3 cellular contexts compared by ENCODE assay signal in genomic region chr9:128503870-128504269, GRCh38.
TF ChIP-seq lines count a peak whose summit lies in the region.

No MANE protein-coding gene starts in this region.

TF ChIP-seq in IMR-90, 13 proteins besides CTCF, POLR2A, EP300 and RAD21:
- TF ChIP-seq MAFK (IDR thresholded peaks at IDR 0.05; ENCODE audit: low read depth, low read length): no peak
- no peak for TF ChIP-seq FOS (IDR thresholded peaks at IDR 0.05; ENCODE audit: low read depth, low read length)
- no peak for TF ChIP-seq CEBPB (IDR thresholded peaks at IDR 0.05; ENCODE audit: low read depth, low read length)
- TF ChIP-seq RFX5 (IDR thresholded peaks at IDR 0.05; ENCODE audit: low read depth, low read length): no peak
- TF ChIP-seq ELK1 (IDR thresholded peaks at IDR 0.05; ENCODE audit: borderline replicate concordance, low read depth, low read length): no peak
- TF ChIP-seq BHLHE40 (IDR thresholded peaks at IDR 0.05; ENCODE audit: low read depth, low read length): no peak
- TF ChIP-seq CHD1 (IDR thresholded peaks at IDR 0.05; ENCODE audit: low read depth, low read length): no peak

TF ChIP-seq in HepG2, 621 proteins besides CTCF, POLR2A, EP300 and RAD21:
- TF ChIP-seq ZNF451 (CRISPR knock-in tag; IDR thresholded peaks at IDR 0.05): no peak
- no peak for TF ChIP-seq TBX2 (CRISPR knock-in tag; IDR thresholded peaks at IDR 0.05; ENCODE audit: borderline replicate concordance)
- TF ChIP-seq ZNF550 (CRISPR knock-in tag; IDR thresholded peaks at IDR 0.05; ENCODE audit: borderline replicate concordance): no peak
- no peak for TF ChIP-seq ZFP90 (CRISPR knock-in tag; IDR thresholded peaks at IDR 0.05; ENCODE audit: borderline replicate concordance)
- no peak for TF ChIP-seq ZNF10 (CRISPR knock-in tag; IDR thresholded peaks at IDR 0.05; ENCODE audit: borderline replicate concordance, low read depth)
- no peak for TF ChIP-seq ZBTB42 (CRISPR knock-in tag; IDR thresholded peaks at IDR 0.05)
- TF ChIP-seq PITX1 (CRISPR knock-in tag; IDR thresholded peaks at IDR 0.05): no peak
- no peak for TF ChIP-seq CC2D1A (CRISPR knock-in tag; IDR thresholded peaks at IDR 0.05)
- no peak for TF ChIP-seq U2AF1 (optimal IDR thresholded peaks at IDR 0.05; ENCODE audit: low read depth, low read length)
- TF ChIP-seq HDAC1 (CRISPR knock-in tag; IDR thresholded peaks at IDR 0.05): no peak
- TF ChIP-seq, protein P1, sequence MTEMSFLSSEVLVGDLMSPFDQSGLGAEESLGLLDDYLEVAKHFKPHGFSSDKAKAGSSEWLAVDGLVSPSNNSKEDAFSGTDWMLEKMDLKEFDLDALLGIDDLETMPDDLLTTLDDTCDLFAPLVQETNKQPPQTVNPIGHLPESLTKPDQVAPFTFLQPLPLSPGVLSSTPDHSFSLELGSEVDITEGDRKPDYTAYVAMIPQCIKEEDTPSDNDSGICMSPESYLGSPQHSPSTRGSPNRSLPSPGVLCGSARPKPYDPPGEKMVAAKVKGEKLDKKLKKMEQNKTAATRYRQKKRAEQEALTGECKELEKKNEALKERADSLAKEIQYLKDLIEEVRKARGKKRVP (CRISPR knock-in tag; IDR thresholded peaks at IDR 0.05): no peak
- TF ChIP-seq ZNF17 (CRISPR knock-in tag; IDR thresholded peaks at IDR 0.05): no peak
- no peak for TF ChIP-seq PHF21A (CRISPR knock-in tag; IDR thresholded peaks at IDR 0.05)
- TF ChIP-seq MYC (CRISPR knock-in tag; IDR thresholded peaks at IDR 0.05; ENCODE audit: borderline replicate concordance): no peak
- no peak for TF ChIP-seq LCORL (IDR thresholded peaks at IDR 0.05)
- no peak for TF ChIP-seq LCORL (CRISPR knock-in tag; IDR thresholded peaks at IDR 0.05)
- TF ChIP-seq NR2F6 (IDR thresholded peaks at IDR 0.05): no peak
- TF ChIP-seq NR2F6 (CRISPR knock-in tag; IDR thresholded peaks at IDR 0.05): no peak
- no peak for TF ChIP-seq RFXANK (CRISPR knock-in tag; IDR thresholded peaks at IDR 0.05)
- no peak for TF ChIP-seq ZNF816 (CRISPR knock-in tag; IDR thresholded peaks at IDR 0.05; ENCODE audit: borderline replicate concordance)
- no peak for TF ChIP-seq NCOA1 (CRISPR knock-in tag; IDR thresholded peaks at IDR 0.05)

TF ChIP-seq in HEK293T, 16 proteins besides CTCF, POLR2A, EP300 and RAD21:
- TF ChIP-seq, protein P2, sequence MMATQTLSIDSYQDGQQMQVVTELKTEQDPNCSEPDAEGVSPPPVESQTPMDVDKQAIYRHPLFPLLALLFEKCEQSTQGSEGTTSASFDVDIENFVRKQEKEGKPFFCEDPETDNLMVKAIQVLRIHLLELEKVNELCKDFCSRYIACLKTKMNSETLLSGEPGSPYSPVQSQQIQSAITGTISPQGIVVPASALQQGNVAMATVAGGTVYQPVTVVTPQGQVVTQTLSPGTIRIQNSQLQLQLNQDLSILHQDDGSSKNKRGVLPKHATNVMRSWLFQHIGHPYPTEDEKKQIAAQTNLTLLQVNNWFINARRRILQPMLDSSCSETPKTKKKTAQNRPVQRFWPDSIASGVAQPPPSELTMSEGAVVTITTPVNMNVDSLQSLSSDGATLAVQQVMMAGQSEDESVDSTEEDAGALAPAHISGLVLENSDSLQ (IDR thresholded peaks at IDR 0.05): no peak
- TF ChIP-seq SUZ12 (IDR thresholded peaks at IDR 0.05) (no peak), LEF1 (IDR thresholded peaks at IDR 0.05; ENCODE audit: borderline replicate concordance) (no peak), CTBP1 (IDR thresholded peaks at IDR 0.05; ENCODE audit: borderline replicate concordance) (no peak), SP1 (IDR thresholded peaks at IDR 0.05) (no peak), L3MBTL2 (conservative IDR thresholded peaks at IDR 0.05) (no peak), BHLHE40 (IDR thresholded peaks at IDR 0.05; ENCODE audit: borderline replicate concordance) (no peak), HDGF (IDR thresholded peaks at IDR 0.05; ENCODE audit: borderline replicate concordance) (no peak), FOXK2 (IDR thresholded peaks at IDR 0.05) (no peak)
